Comparison of ENCODE assay signal across 26 cellular contexts in the genomic region with DNA sequence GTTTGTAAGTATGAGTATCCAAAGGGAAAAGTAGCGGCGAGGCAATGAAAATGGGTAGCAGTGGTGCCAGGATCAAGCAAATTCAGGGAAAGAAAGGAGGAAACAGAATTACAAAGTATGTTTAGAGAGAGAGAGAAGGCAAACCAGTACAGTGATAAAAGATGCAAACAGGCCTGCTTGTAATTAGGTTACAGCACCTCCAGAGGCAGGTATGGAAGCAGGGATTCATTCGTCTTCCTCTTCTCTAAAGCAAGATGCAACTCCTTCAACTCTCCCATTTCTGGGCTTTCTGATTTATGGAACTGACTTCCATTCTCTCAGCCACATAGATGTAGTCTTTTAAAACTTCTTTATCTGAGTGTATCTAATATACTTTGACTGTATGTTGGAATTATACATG.
"Had no signal": no experiment of that assay in that cellular context is flagged by ENCODE, and none has a peak within 500 bp of the region (broad histone marks: within the 10 kb centered on the region; RNA-seq: fewer than 3 reads in every experiment).

No MANE protein-coding gene starts in this region.

- H3K9me3 Mint-ChIP-seq: immature natural killer cell; naive B cell; nephron; stimulated activated naive B cell treated with anti-CD40 and anti-IgM and Interleukin-4, amounts not matched to agents 10 μg/mL and 1 μg/mL and 100 μg/mL, for 72 hours; stimulated activated naive CD8-positive, alpha-beta T cell treated with anti-CD3 and anti-CD28 coated beads, Interleukin-15, amount 100 ng/mL, for 72 hours had no signal

- DNase-seq: effector CD4-positive, alpha-beta T cell; glutamatergic neuron; immature natural killer cell; kidney; left cardiac atrium; left ventricle myocardium superior; mesenchymal stem cell; naive B cell; posterior cingulate gyrus; sigmoid colon; stimulated activated CD4-positive, alpha-beta T cell treated with anti-CD3 and anti-CD28 coated beads, Interleukin-2, amount 100 ng/mL, for 24 hours; stimulated activated CD4-positive, alpha-beta T cell treated with anti-CD3 and anti-CD28 coated beads, Interleukin-4, amount 100 ng/mL, for 4 hours; stimulated activated naive B cell treated with anti-CD40 and anti-IgM and Interleukin-4, amounts not matched to agents 10 μg/mL and 1 μg/mL and 100 μg/mL, for 72 hours; stimulated activated naive CD8-positive, alpha-beta T cell treated with anti-CD3 and anti-CD28 coated beads, Interleukin-15, amount 100 ng/mL, for 72 hours; testis; upper lobe of right lung had no signal

- H3K27me3 ChIP-seq: esophagus muscularis mucosa, gastroesophageal sphincter, right atrium auricular region, sigmoid colon, testis, tibial nerve, upper lobe of right lung, vagina had no signal

- H3K27ac ChIP-seq: coronary artery, epithelial cell of prostate, esophagus muscularis mucosa, gastroesophageal sphincter, right atrium auricular region, sigmoid colon, skin epidermis, testis, tibial nerve, upper lobe of right lung, vagina had no signal

- H3K4me1 Mint-ChIP-seq: immature natural killer cell; nephron; stimulated activated naive CD8-positive, alpha-beta T cell treated with anti-CD3 and anti-CD28 coated beads, Interleukin-15, amount 100 ng/mL, for 72 hours had no signal

- H3K4me3 ChIP-seq: coronary artery, esophagus muscularis mucosa, gastroesophageal sphincter, lung, right atrium auricular region, sigmoid colon, skin epidermis, testis, tibial nerve, upper lobe of right lung, vagina had no signal

- H3K27ac Mint-ChIP-seq: immature natural killer cell; nephron; stimulated activated naive B cell treated with anti-CD40 and anti-IgM and Interleukin-4, amounts not matched to agents 10 μg/mL and 1 μg/mL and 100 μg/mL, for 72 hours had no signal

- ATAC-seq: gastroesophageal sphincter; left cardiac atrium; left ventricle myocardium superior; stimulated activated naive B cell treated with anti-CD40 and anti-IgM and Interleukin-4, amounts not matched to agents 10 μg/mL and 1 μg/mL and 100 μg/mL, for 72 hours; stimulated activated naive CD8-positive, alpha-beta T cell treated with anti-CD3 and anti-CD28 coated beads, Interleukin-15, amount 100 ng/mL, for 72 hours; upper lobe of right lung had no signal

- H3K4me1 ChIP-seq: gastroesophageal sphincter, sigmoid colon, testis, vagina had no signal

- H3K9me3 ChIP-seq: esophagus muscularis mucosa, gastroesophageal sphincter, right atrium auricular region, sigmoid colon, testis, tibial nerve, upper lobe of right lung, vagina had no signal

- H3K36me3 Mint-ChIP-seq: immature natural killer cell had no signal

- H3K27me3 Mint-ChIP-seq: naive B cell; stimulated activated naive B cell treated with anti-CD40 and anti-IgM and Interleukin-4, amounts not matched to agents 10 μg/mL and 1 μg/mL and 100 μg/mL, for 72 hours; stimulated activated naive CD8-positive, alpha-beta T cell treated with anti-CD3 and anti-CD28 coated beads, Interleukin-15, amount 100 ng/mL, for 72 hours had no signal

- H3K4me3 Mint-ChIP-seq: immature natural killer cell; naive B cell; nephron; stimulated activated naive B cell treated with anti-CD40 and anti-IgM and Interleukin-4, amounts not matched to agents 10 μg/mL and 1 μg/mL and 100 μg/mL, for 72 hours; stimulated activated naive CD8-positive, alpha-beta T cell treated with anti-CD3 and anti-CD28 coated beads, Interleukin-15, amount 100 ng/mL, for 72 hours had no signal
